ENCODE assay signal across 19 cellular contexts in the genomic region with DNA sequence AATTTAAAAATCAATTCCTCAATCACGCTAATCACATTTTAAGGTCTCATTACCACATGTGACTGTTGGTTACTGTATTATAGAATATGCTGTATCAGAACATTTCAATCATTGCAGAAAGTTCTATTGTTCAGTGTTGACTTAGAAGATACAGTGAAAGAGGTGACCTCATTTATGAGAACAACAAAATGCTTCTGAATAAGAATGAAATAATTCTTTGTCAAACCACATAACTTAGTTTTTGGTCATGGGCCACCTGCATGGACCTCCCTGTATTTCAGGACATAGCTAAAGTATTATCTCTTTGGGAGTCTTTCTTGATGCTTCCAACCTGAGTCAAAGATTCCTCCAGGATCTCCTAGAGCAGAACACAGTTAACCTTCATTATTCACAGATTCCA. TPM values are rescaled to one million over a fixed set of nuclear protein-coding genes. Genes with fewer than 3 reads are reported as not detected.
DNase-seq lines count a peak whose midpoint lies in the region; ATAC-seq, FAIRE-seq and TF ChIP-seq lines count a peak whose summit lies in the region.
"Had no signal": no experiment of that assay in that cellular context is flagged by ENCODE, and none has a peak within 500 bp of the region (broad histone marks: within the 10 kb centered on the region; RNA-seq: fewer than 3 reads in every experiment).

No MANE protein-coding gene starts in this region.

- no peak overlapping the region for H3K9ac ChIP-seq in GM23248
- no peak overlapping the region for H3K9ac ChIP-seq in H1 (replicated peaks in 1 of 4; ENCODE audit: extremely low read depth in 1 of 4, low read depth in 3 of 4, low read length in 3 of 4)
- peak overlapping the region; percentile 18 for H3K9ac ChIP-seq in mesenchymal stem cell (ENCODE audit: low read length)
- H3K9ac ChIP-seq: KMS-11 had no signal

- in situ Hi-C loops in GM23248 (cut with MboI) = loop anchor here (10.0 kb wide), 1 partner anchor 152 kb away; no protein-coding TSS in a partner anchor

- H4K5ac ChIP-seq in H1 (ENCODE audit: insufficient read length, low read depth, low read length) = peak overlapping the region; percentile 78

- H3K36me3 ChIP-seq in GM23248 (ENCODE audit: low read depth) = no peaks in the 10 kb centered on the region
- H3K36me3 ChIP-seq in H1 (ENCODE audit: control insufficient read depth in 2 of 4, insufficient read depth in 4 of 4, low read length in 3 of 4) = no peaks in the 10 kb centered on the region
- no peaks in the 10 kb centered on the region for H3K36me3 ChIP-seq in mesenchymal stem cell (ENCODE audit: control insufficient read depth in 1 of 2, insufficient read depth in 2 of 2, low read depth in 1 of 2, low read length in 2 of 2)
- H3K36me3 ChIP-seq: gastrocnemius medialis, suprapubic skin had no signal

- no peak overlapping the region for H3K14ac ChIP-seq in H1 (ENCODE audit: insufficient read length)
- H3K14ac ChIP-seq in mesenchymal stem cell (ENCODE audit: low read length in 2 of 2) = no peak overlapping the region

- no peak overlapping the region for H3K56ac ChIP-seq in H1 (replicated peaks; ENCODE audit: insufficient read length, low read depth, low read length)

- H3K4ac ChIP-seq in H1 (replicated peaks; ENCODE audit: insufficient read length, low read depth, low read length) (no peak overlapping the region), mesenchymal stem cell (ENCODE audit: low read depth in 1 of 2, low read length in 2 of 2) (no peak overlapping the region)

- peak overlapping the region; percentile 25 for H2BK120ac ChIP-seq in H1 (replicated peaks; ENCODE audit: low read depth, low read length)
- H2BK120ac ChIP-seq in mesenchymal stem cell (ENCODE audit: low read depth, low read length) = no peak overlapping the region

- H2BK15ac ChIP-seq in H1 (ENCODE audit: low read length) (no peak overlapping the region), mesenchymal stem cell (ENCODE audit: low read depth, poor library complexity, severe bottlenecking) (no peak overlapping the region)

- no peak overlapping the region for H2AK5ac ChIP-seq in H1 (ENCODE audit: low read depth, low read length)
- no peak overlapping the region for H2AK5ac ChIP-seq in mesenchymal stem cell (ENCODE audit: low read length, severe bottlenecking)

- H3K23me2 ChIP-seq in H1 (ENCODE audit: low read depth, low read length) = no peaks in the 10 kb centered on the region

- POLR2A ChIA-PET in H1 (lab: Charles Lee; ENCODE audit: partially characterized antibody) = interaction anchor here (0.6 to 1.4 kb wide), 10 partner anchors 9 to 63 kb away, joined by 3 to 8 read pairs (median 3); partner anchors contain the start of genes CAP1 and MFSD2A

- H2AFZ ChIP-seq in GM23248 (peak overlapping the region; percentile 23; the same call in 1 of the 2 replicates), H1 (ENCODE audit: low read length) (no peak overlapping the region), mesenchymal stem cell (ENCODE audit: low read depth, low read length) (no peak overlapping the region)

- H3K79me1 ChIP-seq in H1 (ENCODE audit: low read depth, low read length) (no peaks in the 10 kb centered on the region), mesenchymal stem cell (replicated peaks; ENCODE audit: low read length, poor library complexity, severe bottlenecking) (no peaks in the 10 kb centered on the region)

- DNase-seq in GM23248 (peak; percentile 30), M059J (ENCODE audit: low read depth) (peak; percentile 70), H1 (ENCODE audit: low read depth in 1 of 2, low spot score in 2 of 2) (no peak), mesenchymal stem cell (no peak), NCI-H2081 treated with DMSO at 0.1 percent for 48 hours (lab: John Stamatoyannopoulos, UW) (no peak)
- no peak for DNase-seq in stimulated activated naive CD4-positive, alpha-beta T cell (lab: John Stamatoyannopoulos, UW)
- DNase-seq: activated naive CD4-positive, alpha-beta T cell treated with anti-CD3 and anti-CD28 coated beads, Interleukin-2, amount 10 ng/mL, durations not matched to agents 7 days and 5 days; activated T-cell treated with anti-CD3 and anti-CD28 coated beads, Interleukin-2, amount 50 U/mL, for 4 hours; aorta; CD4-positive, alpha-beta T cell; gastrocnemius medialis; NCI-H1092; NCI-H82 had no signal

- no peak for ATAC-seq in GM21717 (IDR thresholded peaks at IDR 0.05; ENCODE audit: unreplicated experiment)
- ATAC-seq: activated CD4-positive, CD25-positive, alpha-beta regulatory T cell treated with anti-CD3 and anti-CD28 coated beads, Interleukin-2, amount 50 U/mL, for 24 hours; activated T-cell treated with anti-CD3 and anti-CD28 coated beads, Interleukin-2, amount 50 U/mL, for 4 hours; gastrocnemius medialis had no signal

- H3K4me3 ChIP-seq in GM23248 (no peak overlapping the region), H1 (ENCODE audit: extremely low read depth in 1 of 4, insufficient read depth in 2 of 4, low read depth in 3 of 4, low read length in 4 of 4) (no peak overlapping the region), mesenchymal stem cell (ENCODE audit: insufficient read depth in 1 of 2, low read depth in 1 of 2, low read length in 2 of 2) (no peak overlapping the region)
- H3K4me3 ChIP-seq: coronary artery, gastrocnemius medialis, suprapubic skin had no signal

- no peak for TF ChIP-seq RAD21 in H1 (IDR thresholded peaks at IDR 0.05 in 1 of 2, conservative IDR thresholded peaks at IDR 0.05 in 1 of 2; ENCODE audit: low read depth in 2 of 2, low read length in 2 of 2)

- H4K91ac ChIP-seq in H1 (replicated peaks; ENCODE audit: insufficient read length, low read length) (no peak overlapping the region), mesenchymal stem cell (ENCODE audit: low read length) (no peak overlapping the region)

- H3F3A ChIP-seq in GM23248 (ENCODE audit: insufficient read depth) = peaks cover 3% of the 10 kb centered on the region; the same call in 1 of the 2 replicates

- CTCF ChIA-PET in H1 (lab: Charles Lee; ENCODE audit: partially characterized antibody) = interaction anchor here (0.6 to 2.0 kb wide), 8 partner anchors 55 to 375 kb away, joined by 3 to 5 read pairs (median 4); no protein-coding TSS in a partner anchor

- WGBS in GM23248 (ENCODE audit: low coverage in 1 of 2, low lambda C conversion rate in 2 of 2, missing lambda C conversion rate in 2 of 2), 2 experiments = 98 to 100% methylated on average over 1 of the region's 1 CpG
- WGBS in H1 (ENCODE audit: extremely low coverage in 1 of 2, insufficient coverage in 1 of 2, insufficient read length in 1 of 2, insufficient replicate concordance in 2 of 2, low coverage in 1 of 2, low lambda C conversion rate in 2 of 2, missing lambda C conversion rate in 1 of 2), 2 experiments = 79 to 100% methylated on average over 1 of the region's 1 CpG
- no CpG with 5 or more reads among the region's 1 CpG for WGBS in mesenchymal stem cell

- FAIRE-seq in H1 (lab: Jason Lieb, UNC) = no peak
- FAIRE-seq: GM12891 had no signal

- TF ChIP-seq EP300 in H1 (IDR thresholded peaks at IDR 0.05; ENCODE audit: borderline replicate concordance in 1 of 2, low read depth in 2 of 2, low read length in 2 of 2) = no peak; a peak in 1 of 3 replicates

- H4K8ac ChIP-seq in H1 (ENCODE audit: extremely low read depth, insufficient read depth, low read length) = no peak overlapping the region
- no peak overlapping the region for H4K8ac ChIP-seq in mesenchymal stem cell (ENCODE audit: low read length)

- H3K18ac ChIP-seq in H1 (ENCODE audit: extremely low read depth, low read length) (no peak overlapping the region), mesenchymal stem cell (ENCODE audit: low read depth in 1 of 2, low read length in 2 of 2) (no peak overlapping the region)

- H4K20me1 ChIP-seq in GM23248 (ENCODE audit: insufficient read depth) = no peaks in the 10 kb centered on the region
- H4K20me1 ChIP-seq in H1 (replicated peaks in 1 of 2; ENCODE audit: control insufficient read depth in 1 of 2, insufficient read depth in 2 of 2, low read length in 2 of 2) = no peaks in the 10 kb centered on the region

- H3K27ac ChIP-seq in GM23248 (no peak overlapping the region), H1 (ENCODE audit: low read depth, low read length) (peak overlapping the region; percentile 67; the same call in 1 of the 2 replicates), mesenchymal stem cell (ENCODE audit: low read length, poor library complexity, severe bottlenecking) (no peak overlapping the region)
- H3K27ac ChIP-seq: coronary artery, gastrocnemius medialis, KMS-11, suprapubic skin had no signal

- H3K9me2 ChIP-seq in GM23248 (ENCODE audit: insufficient read depth) = no peaks in the 10 kb centered on the region

- H2BK12ac ChIP-seq in H1 (ENCODE audit: low read depth, low read length) (no peak overlapping the region), mesenchymal stem cell (ENCODE audit: low read length in 2 of 2) (no peak overlapping the region)

- H3K9me3 ChIP-seq in GM23248 (ENCODE audit: low read depth) = no peaks in the 10 kb centered on the region
- H3K9me3 ChIP-seq in H1 (ENCODE audit: insufficient read depth in 2 of 2, low read depth in 1 of 2, low read length in 1 of 2) = 0 out of 4 replicates have a peak, but pooled peaks cover 0 to 5% of the 10 kb centered on the region in 2 experiments
- no peaks in the 10 kb centered on the region for H3K9me3 ChIP-seq in mesenchymal stem cell (ENCODE audit: control insufficient read depth, low read length)
- H3K9me3 ChIP-seq: gastrocnemius medialis, suprapubic skin had no signal

- H2BK5ac ChIP-seq in H1 (ENCODE audit: low read depth, low read length) = peak overlapping the region; percentile 46; the same call in 1 of the 2 replicates
- no peak overlapping the region for H2BK5ac ChIP-seq in mesenchymal stem cell (ENCODE audit: low read depth, low read length, poor library complexity, severe bottlenecking)

- no peak overlapping the region for H2BK20ac ChIP-seq in H1 (ENCODE audit: low read length)

- H3K23ac ChIP-seq in H1 (ENCODE audit: insufficient read length) = no peak overlapping the region
- no peak overlapping the region for H3K23ac ChIP-seq in mesenchymal stem cell (ENCODE audit: low read length in 2 of 2)

- no peak for TF ChIP-seq POLR2A in H1 (IDR thresholded peaks at IDR 0.05; ENCODE audit: control extremely low read depth in 1 of 2, low read depth in 2 of 2, low read length in 2 of 2)

- no peaks in the 10 kb centered on the region for H3K27me3 ChIP-seq in GM23248 (replicated peaks; ENCODE audit: insufficient read depth)
- no peaks in the 10 kb centered on the region for H3K27me3 ChIP-seq in H1 (replicated peaks in 1 of 4; ENCODE audit: control insufficient read depth in 3 of 4, extremely low read depth in 1 of 4, insufficient read depth in 3 of 4, low read length in 3 of 4)
- peaks cover 0 to 3% of the 10 kb centered on the region in 2 experiments for H3K27me3 ChIP-seq in mesenchymal stem cell (ENCODE audit: control insufficient read depth in 1 of 2, insufficient read depth in 1 of 2, low read length in 2 of 2)
- H3K27me3 ChIP-seq: gastrocnemius medialis, suprapubic skin had no signal

- H3K4me2 ChIP-seq in GM23248 (ENCODE audit: unreplicated experiment) (no peak overlapping the region), H1 (ENCODE audit: insufficient read depth in 1 of 2, low read depth in 2 of 2, low read length in 2 of 2) (no peak overlapping the region), mesenchymal stem cell (ENCODE audit: low read length, poor library complexity, severe bottlenecking) (no peak overlapping the region)
- H3K4me2 ChIP-seq: KMS-11 had no signal

- H3K79me2 ChIP-seq in GM23248 (ENCODE audit: insufficient read depth) (no peaks in the 10 kb centered on the region), H1 (ENCODE audit: control insufficient read depth in 1 of 2, insufficient read depth in 2 of 2, low read length in 2 of 2) (no peaks in the 10 kb centered on the region)

- peaks cover 14% of the 10 kb centered on the region for H3K4me1 ChIP-seq in GM23248 (ENCODE audit: insufficient read depth)
- peaks cover 0 to 10% (median 4%) of the 10 kb centered on the region in 4 experiments; a peak in 5 of 7 replicates for H3K4me1 ChIP-seq in H1 (replicated peaks in 1 of 4; ENCODE audit: control insufficient read depth in 3 of 4, insufficient read depth in 4 of 4, low read length in 3 of 4)
- H3K4me1 ChIP-seq in mesenchymal stem cell (ENCODE audit: control insufficient read depth, insufficient read depth, low read depth, low read length) = peaks cover 2% of the 10 kb centered on the region
- H3K4me1 ChIP-seq: gastrocnemius medialis had no signal

- no peak for TF ChIP-seq CTCF in H1 (IDR thresholded peaks at IDR 0.05; ENCODE audit: control extremely low read depth in 1 of 3, insufficient read depth in 1 of 3, low read depth in 1 of 3, low read length in 3 of 3)

RNA-seq across cellular contexts. Expression of gene MFSD2A, which starts 22.3 kb away (rescaled TPM):
- total RNA-seq in GM23248 (2014; rRNA removed; shearing (Covaris generic)) = 4.6 and 9.4 TPM in 2 replicates
- 4.2 and 5.4 TPM in 2 replicates for polyA plus RNA-seq in GM23248 (2016; fragmentation: Nextera tagmentation; extraction: Ambion mirVana)
- total RNA-seq in M059J (2014; rRNA removed; shearing (Covaris generic)) = 1.2 and 2.3 TPM in 2 replicates
- 25.9 and 26.6 TPM in 2 replicates for total RNA-seq in H1 (2021; fragmentation: NEBNext Ultra II Directional; extraction: Animal tissue kit (Norgen Biotek cat#: 25700))
- 18.3 and 25.6 TPM in 2 replicates for polyA plus RNA-seq in H1 (2011; rRNA removed)
- 16.4 TPM for polyA plus RNA-seq in H1 (2011; cell fraction: cytosol; rRNA removed)
- polyA plus RNA-seq in H1 (2011; cell fraction: nucleus; rRNA removed) = 42.3 TPM
- 16.5 to 19.4 TPM (median 18.4 TPM) in 4 replicates for polyA plus RNA-seq in H1 (2012, experiment 1 of 2)
- 19.5 TPM for polyA plus RNA-seq in H1 (2012, experiment 2 of 2)
- polyA plus RNA-seq in H1 (2013, experiment 1 of 2) = 37.7 TPM
- 38.4 TPM for polyA plus RNA-seq in H1 (2013, experiment 2 of 2)
- polyA minus RNA-seq in H1 (2011; rRNA and poly(A)+ RNA removed) = 20.3 and 31.0 TPM in 2 replicates
- 6.8 TPM for polyA minus RNA-seq in H1 (2011; cell fraction: cytosol; rRNA and poly(A)+ RNA removed)
- 18.5 TPM for polyA minus RNA-seq in H1 (2011; cell fraction: nucleus; rRNA and poly(A)+ RNA removed)
- polyA plus RNA-seq in mesenchymal stem cell (2013, experiment 1 of 2) = 0.72 TPM
- 0.67 TPM for polyA plus RNA-seq in mesenchymal stem cell (2013, experiment 2 of 2)

Comparison
In these comparisons a context has a peak if more than half of its experiments do, and no peak if none do; other contexts are left out.
1. DNase-seq: peak in GM23248 (single experiment) and M059J (single experiment); none in H1 (0 of 2), mesenchymal stem cell (single experiment), NCI-H2081 treated with DMSO at 0.1 percent for 48 hours (single experiment) and stimulated activated naive CD4-positive, alpha-beta T cell (0 of 6).